15 cellular contexts compared by ENCODE assay signal in the genomic region with DNA sequence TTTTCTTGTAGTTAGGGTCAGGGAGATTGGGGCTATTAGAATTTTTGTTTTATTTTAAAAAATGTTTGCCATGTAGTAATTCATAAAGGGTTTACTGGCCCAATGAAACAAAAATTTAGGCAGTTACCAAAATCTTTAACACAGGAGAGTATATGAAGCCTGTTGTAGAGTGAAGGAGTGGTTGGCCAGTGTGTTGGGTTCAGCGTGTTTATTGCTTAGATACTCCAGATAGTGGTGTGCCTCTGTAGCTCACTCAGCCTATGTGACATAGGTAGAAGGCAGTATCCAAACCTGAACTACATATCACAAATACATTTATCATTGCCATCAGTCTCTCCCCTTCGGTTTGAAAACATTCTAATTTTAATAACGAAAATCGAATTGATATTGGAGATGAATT. TPM values are rescaled to one million over a fixed set of nuclear protein-coding genes. Genes with fewer than 3 reads are reported as not detected.
A peak's percentile ranks its signal among the peaks of the same experiment; 100 is the strongest.
DNase-seq lines count a peak whose midpoint lies in the region; TF ChIP-seq lines count a peak whose summit lies in the region.
"Had no signal": no experiment of that assay in that cellular context is flagged by ENCODE, and none has a peak within 500 bp of the region (broad histone marks: within the 10 kb centered on the region; RNA-seq: fewer than 3 reads in every experiment).

No MANE protein-coding gene starts in this region.

- no peak for TF ChIP-seq POLR2A in thyroid gland (IDR thresholded peaks at IDR 0.05)

- no peak for TF ChIP-seq CTCF in cardiac fibroblast (IDR thresholded peaks at IDR 0.05; ENCODE audit: low read depth, low read length)
- TF ChIP-seq CTCF in smooth muscle cell (IDR thresholded peaks at IDR 0.05; ENCODE audit: borderline replicate concordance, insufficient read depth, poor library complexity, severe bottlenecking): no peak
- no peak for TF ChIP-seq CTCF in thyroid gland (IDR thresholded peaks at IDR 0.05)

- H3K27me3 ChIP-seq in HUES6 (ENCODE audit: control insufficient read depth, insufficient read depth, low read length) (no peaks in the 10 kb centered on the region), smooth muscle cell (ENCODE audit: low read depth) (no peaks in the 10 kb centered on the region), thyroid gland (no peaks in the 10 kb centered on the region)
- H3K27me3 ChIP-seq: BLaER1, SJCRH30 had no signal

- intact Hi-C loops in thyroid gland (cut with DNase I): no loop called here

- H3K9me3 ChIP-seq in HUES6 (ENCODE audit: control insufficient read depth, insufficient read depth, low read depth, low read length) (no peaks in the 10 kb centered on the region), iPS-18c (ENCODE audit: control insufficient read depth, insufficient read depth, low read length) (no peaks in the 10 kb centered on the region), smooth muscle cell (replicated peaks; ENCODE audit: low read depth) (no peaks in the 10 kb centered on the region), thyroid gland (no peaks in the 10 kb centered on the region)
- H3K9me3 ChIP-seq: BLaER1, prostate gland, SJCRH30 had no signal

- H3K4me3 ChIP-seq in HUES6 (ENCODE audit: low read depth, low read length): peak overlapping the region; percentile 52; the same call in 1 of the 2 replicates
- peak overlapping the region; percentile 34 to 56 for H3K4me3 ChIP-seq in cardiac fibroblast (replicated peaks in 1 of 2; ENCODE audit: low read depth in 2 of 2, low read length in 2 of 2)
- H3K4me3 ChIP-seq in iPS-18c (ENCODE audit: insufficient read depth, low read depth, low read length): peak overlapping the region; percentile 10; the same call in 1 of the 2 replicates
- H3K4me3 ChIP-seq in smooth muscle cell: peak overlapping the region; percentile 48
- H3K4me3 ChIP-seq in thyroid gland (replicated peaks in 1 of 3): no peak overlapping the region
- H3K4me3 ChIP-seq: BLaER1, K562, prostate gland had no signal

- H3K79me2 ChIP-seq in smooth muscle cell (ENCODE audit: low read depth): peaks cover 59% of the 10 kb centered on the region

- H2AFZ ChIP-seq in smooth muscle cell (ENCODE audit: low read depth): peak overlapping the region; percentile 83

- H3K4me2 ChIP-seq in smooth muscle cell: peak overlapping the region; percentile 90
- H3K4me2 ChIP-seq: BLaER1 had no signal

- no peaks in the 10 kb centered on the region for H3F3A ChIP-seq in smooth muscle cell (ENCODE audit: low read depth)

- H3K4me1 ChIP-seq in HUES6 (ENCODE audit: control insufficient read depth, insufficient read depth, low read length) (peaks cover 14% of the 10 kb centered on the region), smooth muscle cell (ENCODE audit: low read depth) (peaks cover 26% of the 10 kb centered on the region), thyroid gland (no peaks in the 10 kb centered on the region)
- H3K4me1 ChIP-seq: BLaER1, prostate gland, SJCRH30 had no signal

- H3K9ac ChIP-seq in HUES6 (ENCODE audit: low read length) (no peak overlapping the region), smooth muscle cell (ENCODE audit: low read depth) (peak overlapping the region; percentile 72)
- H3K9ac ChIP-seq: BLaER1 had no signal

- no peak overlapping the region for H3K27ac ChIP-seq in HUES6 (ENCODE audit: low read depth, low read length)
- peak overlapping the region; percentile 89 for H3K27ac ChIP-seq in smooth muscle cell (ENCODE audit: low read depth)
- peak overlapping the region in 1 of 3 donors; percentile 9 for H3K27ac ChIP-seq in thyroid gland
- H3K27ac ChIP-seq: BLaER1, prostate gland, SJCRH30 had no signal

- WGBS in smooth muscle cell (ENCODE audit: low lambda C conversion rate): 51% methylated on average over 4 of the region's 4 CpGs
- 58 to 65% methylated on average over 4 of the region's 4 CpGs for WGBS in thyroid gland, 2 donors

- no peaks in the 10 kb centered on the region for H3K36me3 ChIP-seq in HUES6 (ENCODE audit: control insufficient read depth, insufficient read depth, low read length)
- H3K36me3 ChIP-seq in smooth muscle cell (ENCODE audit: low read depth): no peaks in the 10 kb centered on the region
- no peaks in the 10 kb centered on the region for H3K36me3 ChIP-seq in thyroid gland
- H3K36me3 ChIP-seq: BLaER1, prostate gland, SJCRH30 had no signal

- DNase-seq in cardiac fibroblast (ENCODE audit: low read depth in 2 of 2) (peak in 1 of 2 donors; percentile 40), smooth muscle cell (lab: John Stamatoyannopoulos, UW; ENCODE audit: unreplicated experiment) (no peak), thyroid gland (no peak), NCI-H146 (lab: John Stamatoyannopoulos, UW) (no peak), occipital lobe (lab: John Stamatoyannopoulos, UW) (no peak)
- DNase-seq: activated naive CD8-positive, alpha-beta T cell treated with anti-CD3 and anti-CD28 coated beads for 36 hours; activated T-cell treated with anti-CD3 and anti-CD28 coated beads, Interleukin-2, amount 50 U/mL, for 24 hours; central memory CD4-positive, alpha-beta T cell; NCI-H1105; SJCRH30 had no signal

- H4K20me1 ChIP-seq in smooth muscle cell (ENCODE audit: low read depth): no peaks in the 10 kb centered on the region
- H4K20me1 ChIP-seq: BLaER1 had no signal

RNA-seq across cellular contexts. Expression of gene TEK, which starts 1.2 kb away (rescaled TPM):
- total RNA-seq in smooth muscle cell (58.9 and 81.2 TPM in 2 replicates), thyroid gland (10 to 100 TPM; 11.9 to 32.6 (median 15.9) TPM), occipital lobe (8.0 TPM)
- polyA plus RNA-seq in smooth muscle cell: 23.6 and 36.0 TPM in 2 replicates
- total RNA-seq: activated naive CD8-positive, alpha-beta T cell treated with anti-CD3 and anti-CD28 coated beads for 36 hours had no signal

Comparison
In these comparisons a context has a peak if more than half of its experiments do, and no peak if none do; other contexts are left out.
1. H3K4me3 ChIP-seq: peak in HUES6 (single experiment), cardiac fibroblast (2 of 2), iPS-18c (single experiment) and smooth muscle cell (single experiment); none in thyroid gland (0 of 3).